ENCODE assay signal across 1 cellular context in the genomic region with DNA sequence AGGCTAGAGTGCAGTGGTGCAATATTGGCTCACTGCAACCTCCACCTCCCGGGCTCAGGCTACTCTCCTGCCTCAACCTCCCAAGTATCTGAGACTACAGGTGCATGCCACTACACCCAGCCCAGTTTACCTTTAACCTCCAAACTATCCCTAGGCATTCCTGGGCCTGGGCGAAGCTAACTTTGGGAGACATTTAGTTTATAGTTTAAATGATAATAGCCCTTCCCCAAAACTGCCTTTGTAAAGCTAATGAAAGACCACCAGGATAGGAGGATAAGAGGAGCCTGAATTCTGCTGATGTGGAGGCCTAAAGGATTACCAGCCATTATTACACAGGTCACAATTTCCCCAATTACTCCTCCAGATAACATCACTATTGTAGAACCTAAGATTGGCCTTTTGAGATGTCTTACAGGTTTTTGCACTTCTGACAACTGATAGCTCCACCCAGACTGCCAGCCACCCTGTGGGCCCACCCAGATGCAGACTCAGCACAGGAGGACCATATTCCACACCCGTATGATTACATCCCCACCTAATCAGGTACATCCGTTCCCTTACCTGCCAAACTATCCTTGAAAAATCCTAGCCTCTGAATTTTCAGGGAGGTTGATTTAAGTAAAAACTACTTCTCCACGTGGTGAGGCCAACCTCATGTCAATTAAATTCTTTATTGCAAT.
A peak's percentile ranks its signal among the peaks of the same experiment; 100 is the strongest.
TF ChIP-seq lines count a peak whose summit lies in the region.

No MANE protein-coding gene starts in this region.

TF ChIP-seq in WTC11, 78 proteins besides CTCF, POLR2A, EP300 and RAD21:
- TF ChIP-seq, protein P1, sequence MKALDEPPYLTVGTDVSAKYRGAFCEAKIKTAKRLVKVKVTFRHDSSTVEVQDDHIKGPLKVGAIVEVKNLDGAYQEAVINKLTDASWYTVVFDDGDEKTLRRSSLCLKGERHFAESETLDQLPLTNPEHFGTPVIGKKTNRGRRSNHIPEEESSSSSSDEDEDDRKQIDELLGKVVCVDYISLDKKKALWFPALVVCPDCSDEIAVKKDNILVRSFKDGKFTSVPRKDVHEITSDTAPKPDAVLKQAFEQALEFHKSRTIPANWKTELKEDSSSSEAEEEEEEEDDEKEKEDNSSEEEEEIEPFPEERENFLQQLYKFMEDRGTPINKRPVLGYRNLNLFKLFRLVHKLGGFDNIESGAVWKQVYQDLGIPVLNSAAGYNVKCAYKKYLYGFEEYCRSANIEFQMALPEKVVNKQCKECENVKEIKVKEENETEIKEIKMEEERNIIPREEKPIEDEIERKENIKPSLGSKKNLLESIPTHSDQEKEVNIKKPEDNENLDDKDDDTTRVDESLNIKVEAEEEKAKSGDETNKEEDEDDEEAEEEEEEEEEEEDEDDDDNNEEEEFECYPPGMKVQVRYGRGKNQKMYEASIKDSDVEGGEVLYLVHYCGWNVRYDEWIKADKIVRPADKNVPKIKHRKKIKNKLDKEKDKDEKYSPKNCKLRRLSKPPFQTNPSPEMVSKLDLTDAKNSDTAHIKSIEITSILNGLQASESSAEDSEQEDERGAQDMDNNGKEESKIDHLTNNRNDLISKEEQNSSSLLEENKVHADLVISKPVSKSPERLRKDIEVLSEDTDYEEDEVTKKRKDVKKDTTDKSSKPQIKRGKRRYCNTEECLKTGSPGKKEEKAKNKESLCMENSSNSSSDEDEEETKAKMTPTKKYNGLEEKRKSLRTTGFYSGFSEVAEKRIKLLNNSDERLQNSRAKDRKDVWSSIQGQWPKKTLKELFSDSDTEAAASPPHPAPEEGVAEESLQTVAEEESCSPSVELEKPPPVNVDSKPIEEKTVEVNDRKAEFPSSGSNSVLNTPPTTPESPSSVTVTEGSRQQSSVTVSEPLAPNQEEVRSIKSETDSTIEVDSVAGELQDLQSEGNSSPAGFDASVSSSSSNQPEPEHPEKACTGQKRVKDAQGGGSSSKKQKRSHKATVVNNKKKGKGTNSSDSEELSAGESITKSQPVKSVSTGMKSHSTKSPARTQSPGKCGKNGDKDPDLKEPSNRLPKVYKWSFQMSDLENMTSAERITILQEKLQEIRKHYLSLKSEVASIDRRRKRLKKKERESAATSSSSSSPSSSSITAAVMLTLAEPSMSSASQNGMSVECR (CRISPR knock-in tag; IDR thresholded peaks at IDR 0.05; ENCODE audit: borderline replicate concordance), result no peak
- TF ChIP-seq ZNF121 (CRISPR knock-in tag; IDR thresholded peaks at IDR 0.05), result 0 out of 2 replicates have a peak, but pooled peaks have one; percentile 67
- no peak for TF ChIP-seq IRF2 (CRISPR knock-in tag; IDR thresholded peaks at IDR 0.05; ENCODE audit: borderline replicate concordance, low read depth)
